ENCODE assay signal across 1 cellular context in genomic region chr19:8389891-8390616, GRCh38.
TF ChIP-seq lines count a peak whose summit lies in the region.

RAB11B (plus strand) TSS chr19:8390360; CDS start chr19:8390417, 57 bp downstream.

TF ChIP-seq in HepG2, 621 proteins besides CTCF, POLR2A, EP300 and RAD21 (continued from another document and continues in another):
- TF ChIP-seq ZBTB49 (CRISPR knock-in tag; IDR thresholded peaks at IDR 0.05; ENCODE audit: borderline replicate concordance): no peak
- no peak for TF ChIP-seq ZNF724P (CRISPR knock-in tag; IDR thresholded peaks at IDR 0.05; ENCODE audit: borderline replicate concordance)
- TF ChIP-seq ZSCAN21 (CRISPR knock-in tag; IDR thresholded peaks at IDR 0.05; ENCODE audit: borderline replicate concordance): peak; percentile 66; the same call in 1 of the 2 replicates
- peak; percentile 57; the same call in 1 of the 2 replicates for TF ChIP-seq GATAD1 (CRISPR knock-in tag; IDR thresholded peaks at IDR 0.05)
- peak; percentile 18; the same call in 1 of the 2 replicates for TF ChIP-seq ZNF891 (CRISPR knock-in tag; IDR thresholded peaks at IDR 0.05)
- TF ChIP-seq NFKB2 (CRISPR knock-in tag; IDR thresholded peaks at IDR 0.05; ENCODE audit: borderline replicate concordance): no peak
- no peak for TF ChIP-seq IRF2 (CRISPR knock-in tag; IDR thresholded peaks at IDR 0.05)
- no peak for TF ChIP-seq SMAD1 (CRISPR knock-in tag; IDR thresholded peaks at IDR 0.05; ENCODE audit: borderline replicate concordance, low read depth)
- peak; percentile 70 for TF ChIP-seq ZSCAN31 (CRISPR knock-in tag; IDR thresholded peaks at IDR 0.05; ENCODE audit: low read depth)
- TF ChIP-seq, protein P1, sequence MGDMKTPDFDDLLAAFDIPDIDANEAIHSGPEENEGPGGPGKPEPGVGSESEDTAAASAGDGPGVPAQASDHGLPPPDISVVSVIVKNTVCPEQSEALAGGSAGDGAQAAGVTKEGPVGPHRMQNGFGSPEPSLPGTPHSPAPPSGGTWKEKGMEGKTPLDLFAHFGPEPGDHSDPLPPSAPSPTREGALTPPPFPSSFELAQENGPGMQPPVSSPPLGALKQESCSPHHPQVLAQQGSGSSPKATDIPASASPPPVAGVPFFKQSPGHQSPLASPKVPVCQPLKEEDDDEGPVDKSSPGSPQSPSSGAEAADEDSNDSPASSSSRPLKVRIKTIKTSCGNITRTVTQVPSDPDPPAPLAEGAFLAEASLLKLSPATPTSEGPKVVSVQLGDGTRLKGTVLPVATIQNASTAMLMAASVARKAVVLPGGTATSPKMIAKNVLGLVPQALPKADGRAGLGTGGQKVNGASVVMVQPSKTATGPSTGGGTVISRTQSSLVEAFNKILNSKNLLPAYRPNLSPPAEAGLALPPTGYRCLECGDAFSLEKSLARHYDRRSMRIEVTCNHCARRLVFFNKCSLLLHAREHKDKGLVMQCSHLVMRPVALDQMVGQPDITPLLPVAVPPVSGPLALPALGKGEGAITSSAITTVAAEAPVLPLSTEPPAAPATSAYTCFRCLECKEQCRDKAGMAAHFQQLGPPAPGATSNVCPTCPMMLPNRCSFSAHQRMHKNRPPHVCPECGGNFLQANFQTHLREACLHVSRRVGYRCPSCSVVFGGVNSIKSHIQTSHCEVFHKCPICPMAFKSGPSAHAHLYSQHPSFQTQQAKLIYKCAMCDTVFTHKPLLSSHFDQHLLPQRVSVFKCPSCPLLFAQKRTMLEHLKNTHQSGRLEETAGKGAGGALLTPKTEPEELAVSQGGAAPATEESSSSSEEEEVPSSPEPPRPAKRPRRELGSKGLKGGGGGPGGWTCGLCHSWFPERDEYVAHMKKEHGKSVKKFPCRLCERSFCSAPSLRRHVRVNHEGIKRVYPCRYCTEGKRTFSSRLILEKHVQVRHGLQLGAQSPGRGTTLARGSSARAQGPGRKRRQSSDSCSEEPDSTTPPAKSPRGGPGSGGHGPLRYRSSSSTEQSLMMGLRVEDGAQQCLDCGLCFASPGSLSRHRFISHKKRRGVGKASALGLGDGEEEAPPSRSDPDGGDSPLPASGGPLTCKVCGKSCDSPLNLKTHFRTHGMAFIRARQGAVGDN (CRISPR knock-in tag; IDR thresholded peaks at IDR 0.05): peak; percentile 61
- TF ChIP-seq YEATS4 (CRISPR knock-in tag; IDR thresholded peaks at IDR 0.05; ENCODE audit: borderline replicate concordance): peak; percentile 90
- no peak for TF ChIP-seq ZMYM2 (CRISPR knock-in tag; IDR thresholded peaks at IDR 0.05)
- no peak for TF ChIP-seq ETV6 (CRISPR knock-in tag; conservative IDR thresholded peaks at IDR 0.05)
- TF ChIP-seq ELK4 (CRISPR knock-in tag; IDR thresholded peaks at IDR 0.05; ENCODE audit: borderline replicate concordance): peak; percentile 47; the same call in 1 of the 2 replicates
- TF ChIP-seq ZNF761 (CRISPR knock-in tag; conservative IDR thresholded peaks at IDR 0.05): peak; percentile 46; the same call in 1 of the 2 replicates
- TF ChIP-seq XBP1 (CRISPR knock-in tag; IDR thresholded peaks at IDR 0.05): no peak
- TF ChIP-seq KAT8 (CRISPR knock-in tag; IDR thresholded peaks at IDR 0.05): peak; percentile 46
- peak; percentile 93 for TF ChIP-seq GABPB1 (CRISPR knock-in tag; IDR thresholded peaks at IDR 0.05)
- TF ChIP-seq, protein P2, sequence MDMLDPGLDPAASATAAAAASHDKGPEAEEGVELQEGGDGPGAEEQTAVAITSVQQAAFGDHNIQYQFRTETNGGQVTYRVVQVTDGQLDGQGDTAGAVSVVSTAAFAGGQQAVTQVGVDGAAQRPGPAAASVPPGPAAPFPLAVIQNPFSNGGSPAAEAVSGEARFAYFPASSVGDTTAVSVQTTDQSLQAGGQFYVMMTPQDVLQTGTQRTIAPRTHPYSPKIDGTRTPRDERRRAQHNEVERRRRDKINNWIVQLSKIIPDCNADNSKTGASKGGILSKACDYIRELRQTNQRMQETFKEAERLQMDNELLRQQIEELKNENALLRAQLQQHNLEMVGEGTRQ (IDR thresholded peaks at IDR 0.05; ENCODE audit: low read depth, low read length): no peak
- TF ChIP-seq, protein P2 (CRISPR knock-in tag; IDR thresholded peaks at IDR 0.05; ENCODE audit: borderline replicate concordance): peak; percentile 75; the same call in 1 of the 2 replicates
- no peak for TF ChIP-seq ZNF18 (CRISPR knock-in tag; IDR thresholded peaks at IDR 0.05; ENCODE audit: insufficient replicate concordance)
- TF ChIP-seq, protein P3, sequence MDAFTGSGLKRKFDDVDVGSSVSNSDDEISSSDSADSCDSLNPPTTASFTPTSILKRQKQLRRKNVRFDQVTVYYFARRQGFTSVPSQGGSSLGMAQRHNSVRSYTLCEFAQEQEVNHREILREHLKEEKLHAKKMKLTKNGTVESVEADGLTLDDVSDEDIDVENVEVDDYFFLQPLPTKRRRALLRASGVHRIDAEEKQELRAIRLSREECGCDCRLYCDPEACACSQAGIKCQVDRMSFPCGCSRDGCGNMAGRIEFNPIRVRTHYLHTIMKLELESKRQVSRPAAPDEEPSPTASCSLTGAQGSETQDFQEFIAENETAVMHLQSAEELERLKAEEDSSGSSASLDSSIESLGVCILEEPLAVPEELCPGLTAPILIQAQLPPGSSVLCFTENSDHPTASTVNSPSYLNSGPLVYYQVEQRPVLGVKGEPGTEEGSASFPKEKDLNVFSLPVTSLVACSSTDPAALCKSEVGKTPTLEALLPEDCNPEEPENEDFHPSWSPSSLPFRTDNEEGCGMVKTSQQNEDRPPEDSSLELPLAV (CRISPR knock-in tag; conservative IDR thresholded peaks at IDR 0.05; ENCODE audit: low read depth): no peak
- TF ChIP-seq SIN3A (IDR thresholded peaks at IDR 0.05; ENCODE audit: borderline replicate concordance, low read depth, low read length): no peak
- peak; percentile 17; the same call in 1 of the 2 replicates for TF ChIP-seq ZNF770 (CRISPR knock-in tag; IDR thresholded peaks at IDR 0.05)
- TF ChIP-seq MYPOP (CRISPR knock-in tag; IDR thresholded peaks at IDR 0.05): no peak
- 0 out of 2 replicates have a peak, but pooled peaks have one; percentile 49 for TF ChIP-seq CENPT (CRISPR knock-in tag; IDR thresholded peaks at IDR 0.05; ENCODE audit: low read depth)
- TF ChIP-seq, protein P4, sequence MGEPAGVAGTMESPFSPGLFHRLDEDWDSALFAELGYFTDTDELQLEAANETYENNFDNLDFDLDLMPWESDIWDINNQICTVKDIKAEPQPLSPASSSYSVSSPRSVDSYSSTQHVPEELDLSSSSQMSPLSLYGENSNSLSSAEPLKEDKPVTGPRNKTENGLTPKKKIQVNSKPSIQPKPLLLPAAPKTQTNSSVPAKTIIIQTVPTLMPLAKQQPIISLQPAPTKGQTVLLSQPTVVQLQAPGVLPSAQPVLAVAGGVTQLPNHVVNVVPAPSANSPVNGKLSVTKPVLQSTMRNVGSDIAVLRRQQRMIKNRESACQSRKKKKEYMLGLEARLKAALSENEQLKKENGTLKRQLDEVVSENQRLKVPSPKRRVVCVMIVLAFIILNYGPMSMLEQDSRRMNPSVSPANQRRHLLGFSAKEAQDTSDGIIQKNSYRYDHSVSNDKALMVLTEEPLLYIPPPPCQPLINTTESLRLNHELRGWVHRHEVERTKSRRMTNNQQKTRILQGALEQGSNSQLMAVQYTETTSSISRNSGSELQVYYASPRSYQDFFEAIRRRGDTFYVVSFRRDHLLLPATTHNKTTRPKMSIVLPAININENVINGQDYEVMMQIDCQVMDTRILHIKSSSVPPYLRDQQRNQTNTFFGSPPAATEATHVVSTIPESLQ (CRISPR knock-in tag; conservative IDR thresholded peaks at IDR 0.05): no peak
- TF ChIP-seq ZNF207 (IDR thresholded peaks at IDR 0.05; ENCODE audit: borderline replicate concordance): no peak
- peak; percentile 45; the same call in 1 of the 2 replicates for TF ChIP-seq POLR2AphosphoS5 (IDR thresholded peaks at IDR 0.05; ENCODE audit: low read depth, low read length)
- peak; percentile 53 for TF ChIP-seq ZNF768 (CRISPR knock-in tag; IDR thresholded peaks at IDR 0.05)
